Comparison of ENCODE assay signal across 27 cellular contexts in the genomic region with DNA sequence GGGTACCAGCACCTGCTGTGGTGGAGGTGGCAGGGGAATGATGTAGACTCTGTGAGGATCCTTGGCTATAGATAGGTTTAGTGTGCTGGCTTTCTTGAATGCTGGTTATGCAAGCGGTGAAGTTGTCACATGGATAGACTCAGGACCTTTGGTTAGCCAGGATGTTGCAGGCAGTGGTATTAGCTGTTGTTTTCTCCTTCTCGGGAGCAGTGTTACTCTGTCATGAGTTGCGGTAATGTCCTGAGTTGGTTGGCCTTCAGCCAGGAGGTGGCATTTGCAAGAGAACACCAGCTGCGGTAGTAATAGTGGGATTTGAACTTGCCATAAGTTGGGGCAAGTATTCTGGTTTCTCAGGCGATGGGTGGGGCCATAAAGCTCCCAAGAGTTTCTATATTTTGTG. TPM values are rescaled to one million over a fixed set of nuclear protein-coding genes. Genes with fewer than 3 reads are reported as not detected.
DNase-seq lines count a peak whose midpoint lies in the region; ATAC-seq and TF ChIP-seq lines count a peak whose summit lies in the region.
"Had no signal": no experiment of that assay in that cellular context is flagged by ENCODE, and none has a peak within 500 bp of the region (broad histone marks: within the 10 kb centered on the region; RNA-seq: fewer than 3 reads in every experiment).

No MANE protein-coding gene starts in this region.

- no peak for TF ChIP-seq POLR2A in breast epithelium (IDR thresholded peaks at IDR 0.05)

- H3K4me2 ChIP-seq in mammary epithelial cell (ENCODE audit: insufficient read depth, low read depth, low read length) = no peak overlapping the region
- H3K4me2 ChIP-seq: BLaER1 had no signal

- H3K27me3 ChIP-seq in breast epithelium (no peaks in the 10 kb centered on the region), mammary epithelial cell (ENCODE audit: insufficient read depth, low read length) (no peaks in the 10 kb centered on the region)
- H3K27me3 ChIP-seq: BLaER1, cardiac muscle cell, gastroesophageal sphincter, left lung, Peyer's patch, SJSA1, spleen, upper lobe of left lung had no signal

- H3K36me3 Mint-ChIP-seq in activated naive CD8-positive, alpha-beta T cell = peaks cover 53% of the 10 kb centered on the region
- H3K36me3 Mint-ChIP-seq in stimulated activated effector memory CD8-positive, alpha-beta T cell treated with anti-CD3 and anti-CD28 coated beads, Interleukin-12 subunit alpha, Interleukin-12 subunit beta, amount 100 ng/mL, for 72 hours = peaks cover 84% of the 10 kb centered on the region

- peak overlapping the region; percentile 11 to 48 for H3K27ac ChIP-seq in breast epithelium
- H3K27ac ChIP-seq in mammary epithelial cell (ENCODE audit: insufficient read depth, low read depth, low read length) = no peak overlapping the region
- H3K27ac ChIP-seq: BLaER1, cardiac muscle cell, gastroesophageal sphincter, left lung, Peyer's patch, SJSA1, spleen, upper lobe of left lung had no signal

- no peaks in the 10 kb centered on the region for H4K20me1 ChIP-seq in mammary epithelial cell (ENCODE audit: insufficient read depth, low read length)

- intact Hi-C loops in breast epithelium (cut with DNase I; ENCODE audit: low total_unique reads) = no loop called here
- intact Hi-C loops in mammary epithelial cell (cut with micrococcal nuclease) = no loop called here
- intact Hi-C loops in left ventricle myocardium superior (cut with micrococcal nuclease) = no loop called here

- 67% methylated on average over 5 of the region's 5 CpGs for WGBS in mammary epithelial cell (ENCODE audit: low coverage, missing lambda C conversion rate)

- no peak overlapping the region for H2AFZ ChIP-seq in mammary epithelial cell (ENCODE audit: low read depth, low read length)

- peak overlapping the region; percentile 41 for H3K27ac Mint-ChIP-seq in activated naive CD8-positive, alpha-beta T cell
- peak overlapping the region; percentile 61 for H3K27ac Mint-ChIP-seq in stimulated activated effector memory CD8-positive, alpha-beta T cell treated with anti-CD3 and anti-CD28 coated beads, Interleukin-12 subunit alpha, Interleukin-12 subunit beta, amount 100 ng/mL, for 72 hours
- H3K27ac Mint-ChIP-seq: activated CD4-positive, alpha-beta T cell treated with anti-CD3 and anti-CD28 coated beads for 36 hours; IgD-negative memory B cell; naive thymus-derived CD8-positive, alpha-beta T cell; T-cell had no signal

- H3K9me3 ChIP-seq in breast epithelium = peaks cover 0 to 6% of the 10 kb centered on the region in 2 donors
- H3K9me3 ChIP-seq in mammary epithelial cell (replicated peaks; ENCODE audit: insufficient read depth, low read length) = no peaks in the 10 kb centered on the region
- H3K9me3 ChIP-seq: SJSA1 had no signal

- peaks cover 9% of the 10 kb centered on the region for H3K9me3 Mint-ChIP-seq in activated naive CD8-positive, alpha-beta T cell (ENCODE audit: low read depth)
- H3K9me3 Mint-ChIP-seq in stimulated activated effector memory CD8-positive, alpha-beta T cell treated with anti-CD3 and anti-CD28 coated beads, Interleukin-12 subunit alpha, Interleukin-12 subunit beta, amount 100 ng/mL, for 72 hours = peaks cover 11% of the 10 kb centered on the region
- H3K9me3 Mint-ChIP-seq: T-cell had no signal

- ATAC-seq in left ventricle myocardium superior = peak; percentile 19
- ATAC-seq in stimulated activated effector memory CD8-positive, alpha-beta T cell treated with anti-CD3 and anti-CD28 coated beads, Interleukin-12 subunit alpha, Interleukin-12 subunit beta, amount 100 ng/mL, for 72 hours = no peak
- no peak for ATAC-seq in HG03280 (IDR thresholded peaks at IDR 0.05; ENCODE audit: unreplicated experiment)
- no peak for ATAC-seq in GM19395 (IDR thresholded peaks at IDR 0.05; ENCODE audit: unreplicated experiment)
- ATAC-seq: activated CD4-positive, alpha-beta T cell treated with anti-CD3 and anti-CD28 coated beads for 36 hours; activated T-cell treated with anti-CD3 and anti-CD28 coated beads, Interleukin-2, amount 50 U/mL, for 4 hours; gastroesophageal sphincter; left lung; naive thymus-derived CD8-positive, alpha-beta T cell; T-cell had no signal

- TF ChIP-seq CTCF in breast epithelium (IDR thresholded peaks at IDR 0.05) (no peak), mammary epithelial cell (conservative IDR thresholded peaks at IDR 0.05 in 1 of 2, IDR thresholded peaks at IDR 0.05 in 1 of 2; ENCODE audit: extremely low read depth in 1 of 2, insufficient read depth in 1 of 2, low read depth in 1 of 2, low read length in 2 of 2) (no peak)

- peaks cover 7% of the 10 kb centered on the region for H3K79me2 ChIP-seq in mammary epithelial cell (ENCODE audit: insufficient read depth, low read length)

- CTCF ChIA-PET in mammary epithelial cell (lab: Charles Lee; ENCODE audit: low non-redundant PET) = no interaction called here

- in situ Hi-C loops in mammary epithelial cell (cut with MboI; ENCODE audit: low sequenced_read_pairs in 2 of 2) (no loop called here), KBM-7 (cut with MboI; ENCODE audit: low pct_unique_long_range_greater_than_20kb, low sequenced_read_pairs) (no loop called here)

- dilution Hi-C loops in mammary epithelial cell (cut with HindIII; ENCODE audit: low sequenced_read_pairs) = no loop called here

- no peaks in the 10 kb centered on the region for H3K4me1 ChIP-seq in breast epithelium
- peaks cover 14% of the 10 kb centered on the region for H3K4me1 ChIP-seq in mammary epithelial cell (ENCODE audit: insufficient read depth, low read length)
- H3K4me1 ChIP-seq: gastroesophageal sphincter, left lung, Peyer's patch had no signal

- no peak overlapping the region for H3K9ac ChIP-seq in mammary epithelial cell (ENCODE audit: insufficient read depth, low read length)
- H3K9ac ChIP-seq: BLaER1 had no signal

- H3K27me3 Mint-ChIP-seq in activated naive CD8-positive, alpha-beta T cell = no peaks in the 10 kb centered on the region
- H3K27me3 Mint-ChIP-seq: activated CD4-positive, alpha-beta T cell treated with anti-CD3 and anti-CD28 coated beads for 36 hours; IgD-negative memory B cell; naive thymus-derived CD8-positive, alpha-beta T cell; T-cell had no signal

- no peak overlapping the region for H3K4me3 Mint-ChIP-seq in activated naive CD8-positive, alpha-beta T cell
- no peak overlapping the region for H3K4me3 Mint-ChIP-seq in stimulated activated effector memory CD8-positive, alpha-beta T cell treated with anti-CD3 and anti-CD28 coated beads, Interleukin-12 subunit alpha, Interleukin-12 subunit beta, amount 100 ng/mL, for 72 hours
- H3K4me3 Mint-ChIP-seq: activated CD4-positive, alpha-beta T cell treated with anti-CD3 and anti-CD28 coated beads for 36 hours; activated T-cell treated with anti-CD3 and anti-CD28 coated beads, Interleukin-2, amount 50 U/mL, for 4 hours; IgD-negative memory B cell; naive thymus-derived CD8-positive, alpha-beta T cell; T-cell had no signal

- H3K4me3 ChIP-seq in breast epithelium (no peak overlapping the region), mammary epithelial cell (replicated peaks in 1 of 3; ENCODE audit: insufficient read depth in 1 of 3, low read depth in 2 of 3, low read length in 3 of 3) (no peak overlapping the region)
- H3K4me3 ChIP-seq: BLaER1, cardiac muscle cell, gastroesophageal sphincter, left lung, Peyer's patch, SJSA1, spleen, upper lobe of left lung had no signal

- DNase-seq in breast epithelium (ENCODE audit: low spot score in 2 of 2) (no peak), mammary epithelial cell (no peak), left ventricle myocardium superior (no peak), KBM-7 (no peak)
- DNase-seq in stimulated activated effector memory CD8-positive, alpha-beta T cell treated with anti-CD3 and anti-CD28 coated beads, Interleukin-12 subunit alpha, Interleukin-12 subunit beta, amount 100 ng/mL, for 72 hours (ENCODE audit: low spot score in 2 of 2) = no peak
- DNase-seq: activated CD4-positive, alpha-beta T cell treated with anti-CD3 and anti-CD28 coated beads for 36 hours; activated naive CD4-positive, alpha-beta T cell treated with anti-CD3 and anti-CD28 coated beads, Interleukin-2, amount 50 U/mL, for 16 hours; activated T-cell treated with anti-CD3 and anti-CD28 coated beads, Interleukin-2, amount 50 U/mL, for 4 hours; aorta; left lung; midbrain; naive thymus-derived CD8-positive, alpha-beta T cell; NCI-H1092 treated with DMSO at 0.1 percent for 48 hours; NCI-H1930; NCI-H526 treated with DMSO at 0.1 percent for 48 hours; Peyer's patch; spleen; T-cell; upper lobe of left lung had no signal

- no TSS peak for BruUV-seq in mammary epithelial cell (replicated peaks; lab: Mats Ljungman, UMichigan)

- H3K36me3 ChIP-seq in breast epithelium (no peaks in the 10 kb centered on the region), mammary epithelial cell (ENCODE audit: insufficient read depth, low read length) (no peaks in the 10 kb centered on the region)

- peaks cover 77% of the 10 kb centered on the region for H3K4me1 Mint-ChIP-seq in activated naive CD8-positive, alpha-beta T cell (ENCODE audit: low read depth)
- peaks cover 82% of the 10 kb centered on the region for H3K4me1 Mint-ChIP-seq in stimulated activated effector memory CD8-positive, alpha-beta T cell treated with anti-CD3 and anti-CD28 coated beads, Interleukin-12 subunit alpha, Interleukin-12 subunit beta, amount 100 ng/mL, for 72 hours

RNA-seq across cellular contexts. Expression of a gene that starts 10.8 kb away (rescaled TPM):
- 10 to 100 TPM; 14.7 to 33.1 (median 28.5) TPM for total RNA-seq in breast epithelium
- 10 to 100 TPM; 26.2 to 34.7 TPM for total RNA-seq in mammary epithelial cell
- 24.2 TPM for polyA plus RNA-seq in mammary epithelial cell
- 16.1 TPM for polyA minus RNA-seq in mammary epithelial cell
- 37.7 TPM for total RNA-seq in left ventricle myocardium superior
